Comparison of ENCODE assay signal across 8 cellular contexts in genomic region chr3:50359760-50360110, GRCh38. TPM values are rescaled to one million over a fixed set of nuclear protein-coding genes. Genes with fewer than 3 reads are reported as not detected.
DNase-seq lines count a peak whose midpoint lies in the region; ATAC-seq and TF ChIP-seq lines count a peak whose summit lies in the region.

No MANE protein-coding gene starts in this region.

- intact Hi-C loops in OCI-LY7 (cut with micrococcal nuclease; ENCODE audit: unreplicated experiment): loop anchor here (1.0 kb wide), 1 partner anchor 8 kb away; no protein-coding TSS in a partner anchor

- peak overlapping the region; percentile 93 for H3K4me3 Mint-ChIP-seq in activated CD8-positive, alpha-beta memory T cell treated with anti-CD3 and anti-CD28 coated beads, Interleukin-2, amount 10 ng/mL, durations not matched to agents 7 days and 5 days

- H3K4me1 Mint-ChIP-seq in activated CD8-positive, alpha-beta memory T cell treated with anti-CD3 and anti-CD28 coated beads, Interleukin-2, amount 10 ng/mL, durations not matched to agents 7 days and 5 days: peaks cover 39% of the 10 kb centered on the region

- H3K27ac ChIP-seq in OCI-LY7 (ENCODE audit: low read depth, low read length, poor library complexity, severe bottlenecking): no peak overlapping the region
- no peak overlapping the region for H3K27ac ChIP-seq in thoracic aorta

- H2AFZ ChIP-seq in OCI-LY7 (ENCODE audit: low read length): peak overlapping the region; percentile 95

- DNase-seq in activated CD8-positive, alpha-beta memory T cell treated with anti-CD3 and anti-CD28 coated beads, Interleukin-2, amount 10 ng/mL, durations not matched to agents 7 days and 5 days: no peak
- DNase-seq in activated CD8-positive, alpha-beta memory T cell treated with anti-CD3 and anti-CD28 coated beads, Interleukin-2, amount 50 U/mL, for 4 hours: no peak
- DNase-seq in OCI-LY7 (ENCODE audit: low spot score) (no peak), foreskin fibroblast (no peak), thoracic aorta (ENCODE audit: low spot score) (no peak), NCI-H2029 (lab: John Stamatoyannopoulos, UW) (no peak)
- DNase-seq in stimulated activated CD4-positive, alpha-beta T cell treated with anti-CD3 and anti-CD28 coated beads, Interleukin-4, amount 100 ng/mL, for 24 hours: no peak

- TF ChIP-seq CTCF in OCI-LY7 (conservative IDR thresholded peaks at IDR 0.05; ENCODE audit: low read length): no peak
- no peak for TF ChIP-seq CTCF in foreskin fibroblast (IDR thresholded peaks at IDR 0.05; ENCODE audit: low read depth, low read length)
- TF ChIP-seq CTCF in thoracic aorta (IDR thresholded peaks at IDR 0.05): no peak

- BruUV-seq in OCI-LY7 (replicated peaks; lab: Mats Ljungman, UMichigan): no TSS peak

- H3K9me3 Mint-ChIP-seq in activated CD8-positive, alpha-beta memory T cell treated with anti-CD3 and anti-CD28 coated beads, Interleukin-2, amount 10 ng/mL, durations not matched to agents 7 days and 5 days (ENCODE audit: low read depth): no peaks in the 10 kb centered on the region

- H3K9me3 ChIP-seq in OCI-LY7 (ENCODE audit: low read length): no peaks in the 10 kb centered on the region
- no peaks in the 10 kb centered on the region for H3K9me3 ChIP-seq in thoracic aorta

- H3K36me3 ChIP-seq in OCI-LY7 (ENCODE audit: insufficient read depth, low read length): peaks cover 20% of the 10 kb centered on the region; the same call in 1 of the 2 replicates
- peaks cover 20% of the 10 kb centered on the region for H3K36me3 ChIP-seq in thoracic aorta

- H3K4me1 ChIP-seq in OCI-LY7 (ENCODE audit: insufficient read depth, low read length, poor library complexity, severe bottlenecking): peaks cover 40% of the 10 kb centered on the region
- H3K4me1 ChIP-seq in thoracic aorta (ENCODE audit: control insufficient read depth in 1 of 2, low read depth in 2 of 2): peaks cover 38 to 44% of the 10 kb centered on the region in 2 donors

- no peaks in the 10 kb centered on the region for H3K9me2 ChIP-seq in OCI-LY7 (ENCODE audit: insufficient read depth, low read length)

- peak overlapping the region; percentile 68 for H3K4me2 ChIP-seq in OCI-LY7 (ENCODE audit: low read length)

- H3K79me2 ChIP-seq in OCI-LY7 (ENCODE audit: insufficient read depth, low read depth, low read length): peaks cover 23% of the 10 kb centered on the region; the same call in 1 of the 2 replicates

- H4K20me1 ChIP-seq in OCI-LY7 (ENCODE audit: insufficient read depth, low read length): 0 out of 2 replicates have a peak, but pooled peaks cover 4% of the 10 kb centered on the region

- peaks cover 2% of the 10 kb centered on the region for H3K36me3 Mint-ChIP-seq in activated CD8-positive, alpha-beta memory T cell treated with anti-CD3 and anti-CD28 coated beads, Interleukin-2, amount 10 ng/mL, durations not matched to agents 7 days and 5 days

- ATAC-seq in activated CD8-positive, alpha-beta memory T cell treated with anti-CD3 and anti-CD28 coated beads, Interleukin-2, amount 10 ng/mL, durations not matched to agents 7 days and 5 days: no peak
- ATAC-seq in thoracic aorta (ENCODE audit: insufficient number of reproducible peaks, low FRiP score, low read depth) (peak; percentile 21), GM18873 (IDR thresholded peaks at IDR 0.05; ENCODE audit: low FRiP score, unreplicated experiment) (no peak)

- no peaks in the 10 kb centered on the region for H3K27me3 Mint-ChIP-seq in activated CD8-positive, alpha-beta memory T cell treated with anti-CD3 and anti-CD28 coated beads, Interleukin-2, amount 10 ng/mL, durations not matched to agents 7 days and 5 days

- H3K27ac Mint-ChIP-seq in activated CD8-positive, alpha-beta memory T cell treated with anti-CD3 and anti-CD28 coated beads, Interleukin-2, amount 10 ng/mL, durations not matched to agents 7 days and 5 days: peak overlapping the region; percentile 89

- H3K4me3 ChIP-seq in OCI-LY7 (ENCODE audit: low read depth, low read length, poor library complexity, severe bottlenecking) (peak overlapping the region; percentile 76), foreskin fibroblast (ENCODE audit: low read depth in 1 of 2, low read length in 2 of 2) (peak overlapping the region; percentile 45 to 95), thoracic aorta (peak overlapping the region; percentile 94)

- CTCF ChIA-PET in activated CD8-positive, alpha-beta memory T cell treated with anti-CD3 and anti-CD28 coated beads, Interleukin-2, amount 10 ng/mL, durations not matched to agents 7 days and 5 days (lab: Charles Lee): interaction anchor here (0.7 to 2.3 kb wide), 4 partner anchors 9 to 182 kb away, joined by 4 to 6 read pairs (median 4); partner anchors contain the start of genes CYB561D2 and NPRL2
- CTCF ChIA-PET in OCI-LY7 (lab: Charles Lee; ENCODE audit: unreplicated experiment): interaction anchor here (0.8 kb wide), 1 partner anchor 23 kb away, joined by 3 read pairs; no protein-coding TSS in a partner anchor

- H3K27me3 ChIP-seq in thoracic aorta (replicated peaks; ENCODE audit: insufficient read depth): no peaks in the 10 kb centered on the region

- POLR2A ChIA-PET in OCI-LY7 (lab: Charles Lee): interaction anchor here (0.9 to 1.4 kb wide), 2 partner anchors 9 to 11 kb away, joined by 3 to 9 read pairs; partner anchors contain the start of genes CYB561D2 and NPRL2

RNA-seq across cellular contexts. Expression of gene TMEM115, which starts 0.4 kb away (rescaled TPM):
- total RNA-seq in activated CD8-positive, alpha-beta memory T cell treated with anti-CD3 and anti-CD28 coated beads, Interleukin-2, amount 10 ng/mL, durations not matched to agents 7 days and 5 days: 10 to 100 TPM; 19.8 to 23.0 TPM
- 14.5 and 18.9 TPM in 2 replicates for total RNA-seq in OCI-LY7 (2014; rRNA removed; shearing (Covaris generic))
- total RNA-seq in OCI-LY7 (2022): 16.2 and 17.1 TPM in 2 replicates
- total RNA-seq in thoracic aorta: 10 to 100 TPM; 55.0 to 57.7 TPM

RNA-seq across cellular contexts. Expression of gene CYB561D2, which starts 9.1 kb away (rescaled TPM):
- total RNA-seq in activated CD8-positive, alpha-beta memory T cell treated with anti-CD3 and anti-CD28 coated beads, Interleukin-2, amount 10 ng/mL, durations not matched to agents 7 days and 5 days: 10 to 100 TPM; 35.1 to 37.7 TPM
- total RNA-seq in OCI-LY7 (2014; rRNA removed; shearing (Covaris generic)): 16.2 and 28.0 TPM in 2 replicates
- total RNA-seq in OCI-LY7 (2022) (17.8 and 18.7 TPM in 2 replicates), thoracic aorta (10 to 100 TPM; 22.5 to 29.4 TPM)

RNA-seq across cellular contexts. Expression of gene NPRL2, which starts 9.2 kb away (rescaled TPM):
- 10 to 100 TPM; 45.3 to 49.7 TPM for total RNA-seq in activated CD8-positive, alpha-beta memory T cell treated with anti-CD3 and anti-CD28 coated beads, Interleukin-2, amount 10 ng/mL, durations not matched to agents 7 days and 5 days
- total RNA-seq in OCI-LY7 (2014; rRNA removed; shearing (Covaris generic)): 38.6 and 52.5 TPM in 2 replicates
- 27.9 and 36.0 TPM in 2 replicates for total RNA-seq in OCI-LY7 (2022)
- total RNA-seq in thoracic aorta: 10 to 100 TPM; 15.4 to 21.0 TPM

RNA-seq across cellular contexts. Expression of gene ZMYND10, which starts 14.2 kb away (rescaled TPM):
- total RNA-seq in activated CD8-positive, alpha-beta memory T cell treated with anti-CD3 and anti-CD28 coated beads, Interleukin-2, amount 10 ng/mL, durations not matched to agents 7 days and 5 days: 1 to 10 TPM; 2.4 to 2.9 TPM
- 1.7 and 1.8 TPM in 2 replicates for total RNA-seq in OCI-LY7 (2014; rRNA removed; shearing (Covaris generic))
- total RNA-seq in OCI-LY7 (2022) (2.8 and 3.0 TPM in 2 replicates), thoracic aorta (not detected)

RNA-seq across cellular contexts. Expression of gene RASSF1, which starts 19.1 kb away (rescaled TPM):
- total RNA-seq in activated CD8-positive, alpha-beta memory T cell treated with anti-CD3 and anti-CD28 coated beads, Interleukin-2, amount 10 ng/mL, durations not matched to agents 7 days and 5 days: 100 to 1,000 TPM; 124 to 205 TPM
- 35.8 and 36.0 TPM in 2 replicates for total RNA-seq in OCI-LY7 (2014; rRNA removed; shearing (Covaris generic))
- total RNA-seq in OCI-LY7 (2022) (33.0 and 33.9 TPM in 2 replicates), thoracic aorta (10 to 100 TPM; 45.2 to 72.2 TPM)
